ENCODE assay signal across 22 cellular contexts in the genomic region with DNA sequence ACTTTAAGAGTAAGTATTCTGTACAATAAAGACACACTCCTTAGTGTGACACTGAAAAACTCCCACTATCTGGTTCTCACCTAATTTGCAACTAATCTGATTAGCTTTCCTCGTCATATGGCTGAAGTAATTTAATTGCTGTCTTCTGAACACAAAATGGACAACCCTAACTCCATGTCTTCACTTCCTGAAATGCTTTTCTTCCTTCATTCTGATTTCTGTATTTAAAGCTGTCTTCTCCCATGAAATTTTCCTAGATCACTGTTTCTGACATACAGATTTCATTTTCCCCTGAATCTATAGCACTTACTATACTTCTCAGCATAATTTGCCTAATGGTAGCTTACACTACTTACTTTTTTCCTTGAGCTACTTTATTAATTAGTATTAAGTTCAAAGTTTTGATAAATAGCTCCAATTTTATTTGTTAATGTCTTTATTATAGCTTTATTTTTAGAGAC. TPM values are rescaled to one million over a fixed set of nuclear protein-coding genes. Genes with fewer than 3 reads are reported as not detected.
A peak's percentile ranks its signal among the peaks of the same experiment; 100 is the strongest.
DNase-seq lines count a peak whose midpoint lies in the region; ATAC-seq, FAIRE-seq and TF ChIP-seq lines count a peak whose summit lies in the region.
"Had no signal": no experiment of that assay in that cellular context is flagged by ENCODE, and none has a peak within 500 bp of the region (broad histone marks: within the 10 kb centered on the region; RNA-seq: fewer than 3 reads in every experiment).

No MANE protein-coding gene starts in this region.

- no peak for TF ChIP-seq EP300 in A549 (IDR thresholded peaks at IDR 0.05)

- no peaks in the 10 kb centered on the region for H3K9me3 ChIP-seq in A549
- no peaks in the 10 kb centered on the region for H3K9me3 ChIP-seq in T-helper 17 cell (ENCODE audit: control insufficient read depth, low read length, poor library complexity, severe bottlenecking)
- H3K9me3 ChIP-seq: heart left ventricle, testis, uterus had no signal

- CTCF ChIA-PET in A549 (lab: Yijun Ruan, JAX): interaction anchor here (0.9 to 1.0 kb wide), 2 partner anchors 10 to 38 kb away, joined by 3 read pairs; no protein-coding TSS in a partner anchor

- H3K27me3 ChIP-seq in HL-60 (ENCODE audit: insufficient read depth, poor library complexity, severe bottlenecking): no peaks in the 10 kb centered on the region
- H3K27me3 ChIP-seq: heart left ventricle, testis, uterus had no signal

- no peak for TF ChIP-seq CTCF in A549 (IDR thresholded peaks at IDR 0.05)
- TF ChIP-seq CTCF in HL-60 (IDR thresholded peaks at IDR 0.05; ENCODE audit: insufficient read depth, low read length): no peak
- TF ChIP-seq CTCF in natural killer cell (IDR thresholded peaks at IDR 0.05): no peak

- no peak overlapping the region for H3K4me3 ChIP-seq in A549
- H3K4me3 ChIP-seq in HL-60 (replicated peaks; ENCODE audit: insufficient read depth, low read length): no peak overlapping the region
- H3K4me3 ChIP-seq: heart left ventricle, testis, uterus had no signal

- no peak for DNase-seq in A549 (ENCODE audit: low read depth in 1 of 2, low spot score in 1 of 2)
- DNase-seq in HL-60 (ENCODE audit: low read depth in 1 of 2, low spot score in 1 of 2): no peak
- no peak for DNase-seq in T-helper 17 cell
- no peak for DNase-seq in natural killer cell
- no peak for DNase-seq in cerebellum (ENCODE audit: low spot score)
- no peak for DNase-seq in T-helper 9 cell
- DNase-seq: activated CD4-positive, alpha-beta T cell treated with anti-CD3 and anti-CD28 coated beads, Interleukin-2, amount 50 U/mL, for 4 hours; C1 segment of cervical spinal cord; cerebellar nuclear complex; heart left ventricle; NCI-H526; nucleus accumbens; small intestine; stimulated activated CD4-positive, alpha-beta T cell treated with anti-CD3 and anti-CD28 coated beads, Interleukin-2, amount 100 ng/mL, for 24 hours; testis; uterus had no signal

- H3K4me3 Mint-ChIP-seq in T-helper 17 cell (no peak overlapping the region), natural killer cell (no peak overlapping the region)
- H3K4me3 Mint-ChIP-seq: T-helper 2 cell treated with Interferon-gamma antibody and Interleukin-4, amounts not matched to agents 5 μg/mL and 100 μg/mL, for 36 hours; WTC11 had no signal

- 91% methylated on average over 1 of the region's 1 CpG for WGBS in A549 (ENCODE audit: missing lambda C conversion rate)

- TF ChIP-seq RAD21 in A549 (conservative IDR thresholded peaks at IDR 0.05 in 1 of 2, IDR thresholded peaks at IDR 0.05 in 1 of 2): no peak

- H3K4me1 ChIP-seq in A549: peaks cover 44% of the 10 kb centered on the region
- H3K4me1 ChIP-seq: testis, uterus had no signal

- H3K27ac ChIP-seq in A549 (peak overlapping the region; percentile 83 to 87; a peak in 5 of 6 replicates), HL-60 (replicated peaks) (peak overlapping the region; percentile 83)
- H3K27ac ChIP-seq: testis, uterus had no signal

- H3K36me3 Mint-ChIP-seq in T-helper 17 cell (ENCODE audit: low read depth): peaks cover 3% of the 10 kb centered on the region
- no peaks in the 10 kb centered on the region for H3K36me3 Mint-ChIP-seq in natural killer cell

- TF ChIP-seq POLR2A in A549 (IDR thresholded peaks at IDR 0.05; ENCODE audit: low read length): no peak

- no peaks in the 10 kb centered on the region for H3K9me3 Mint-ChIP-seq in natural killer cell
- H3K9me3 Mint-ChIP-seq: activated T-helper 2 cell treated with anti-CD3 and anti-CD28 coated beads, Interferon-gamma antibody, Interleukin-2, Interleukin-4, amounts not matched to agents 10 μg/mL and 5 μg/mL and 100 μg/mL, durations not matched to agents 14 hours and 24 hours and 36 hours; T-helper 2 cell treated with Interferon-gamma antibody and Interleukin-4, amounts not matched to agents 5 μg/mL and 100 μg/mL, for 36 hours had no signal

- peaks cover 27% of the 10 kb centered on the region for H3K4me1 Mint-ChIP-seq in T-helper 17 cell
- H3K4me1 Mint-ChIP-seq in natural killer cell: peaks cover 40 to 50% of the 10 kb centered on the region in 2 donors

- intact Hi-C loops in natural killer cell (cut with micrococcal nuclease): loop anchor here (10.0 kb wide), 1 partner anchor 117 kb away; the partner anchor contains the start of gene RAB27A

- ATAC-seq in A549: no peak
- no peak for ATAC-seq in T-helper 17 cell
- no peak for ATAC-seq in natural killer cell
- no peak for ATAC-seq in GM21381 (IDR thresholded peaks at IDR 0.05; ENCODE audit: unreplicated experiment)
- ATAC-seq in HG03039 (IDR thresholded peaks at IDR 0.05; ENCODE audit: unreplicated experiment): no peak
- ATAC-seq: heart left ventricle, SK-N-SH treated with all-trans-retinoic acid at 6 μM for 48 hours, WTC11 had no signal

- H3K4me2 ChIP-seq in A549: no peak overlapping the region

- POLR2A ChIA-PET in A549 (lab: Yijun Ruan, JAX): no interaction called here

- peak; percentile 68 for FAIRE-seq in A549 (lab: Jason Lieb, UNC)
- FAIRE-seq: small intestine had no signal

- H3K27ac Mint-ChIP-seq in T-helper 17 cell (peak overlapping the region; percentile 27), natural killer cell (peak overlapping the region; percentile 78 to 88)
- H3K27ac Mint-ChIP-seq: activated T-helper 2 cell treated with anti-CD3 and anti-CD28 coated beads, Interferon-gamma antibody, Interleukin-2, Interleukin-4, amounts not matched to agents 10 μg/mL and 5 μg/mL and 100 μg/mL, durations not matched to agents 14 hours and 24 hours and 36 hours; T-helper 2 cell treated with Interferon-gamma antibody and Interleukin-4, amounts not matched to agents 5 μg/mL and 100 μg/mL, for 36 hours; WTC11 had no signal

- H3K27me3 Mint-ChIP-seq in T-helper 17 cell (no peaks in the 10 kb centered on the region), natural killer cell (ENCODE audit: low read depth in 2 of 2) (no peaks in the 10 kb centered on the region)

TF ChIP-seq in A549, 52 proteins besides CTCF, POLR2A, EP300 and RAD21:
- TF ChIP-seq SMC3 (IDR thresholded peaks at IDR 0.05) (no peak), ATOH8 (CRISPR knock-in tag; IDR thresholded peaks at IDR 0.05; ENCODE audit: low read depth) (no peak), TP53 (CRISPR knock-in tag; IDR thresholded peaks at IDR 0.05) (no peak), RARB (CRISPR knock-in tag; IDR thresholded peaks at IDR 0.05) (no peak), ZC3H11A (IDR thresholded peaks at IDR 0.05) (no peak), HOXA7 (CRISPR knock-in tag; IDR thresholded peaks at IDR 0.05) (no peak), RFX5 (IDR thresholded peaks at IDR 0.05) (no peak)
- TF ChIP-seq, protein P1, sequence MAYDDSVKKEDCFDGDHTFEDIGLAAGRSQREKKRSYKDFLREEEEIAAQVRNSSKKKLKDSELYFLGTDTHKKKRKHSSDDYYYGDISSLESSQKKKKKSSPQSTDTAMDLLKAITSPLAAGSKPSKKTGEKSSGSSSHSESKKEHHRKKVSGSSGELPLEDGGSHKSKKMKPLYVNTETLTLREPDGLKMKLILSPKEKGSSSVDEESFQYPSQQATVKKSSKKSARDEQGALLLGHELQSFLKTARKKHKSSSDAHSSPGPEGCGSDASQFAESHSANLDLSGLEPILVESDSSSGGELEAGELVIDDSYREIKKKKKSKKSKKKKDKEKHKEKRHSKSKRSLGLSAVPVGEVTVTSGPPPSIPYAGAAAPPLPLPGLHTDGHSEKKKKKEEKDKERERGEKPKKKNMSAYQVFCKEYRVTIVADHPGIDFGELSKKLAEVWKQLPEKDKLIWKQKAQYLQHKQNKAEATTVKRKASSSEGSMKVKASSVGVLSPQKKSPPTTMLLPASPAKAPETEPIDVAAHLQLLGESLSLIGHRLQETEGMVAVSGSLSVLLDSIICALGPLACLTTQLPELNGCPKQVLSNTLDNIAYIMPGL (CRISPR knock-in tag; IDR thresholded peaks at IDR 0.05; ENCODE audit: borderline replicate concordance): no peak
- TF ChIP-seq, protein P2, sequence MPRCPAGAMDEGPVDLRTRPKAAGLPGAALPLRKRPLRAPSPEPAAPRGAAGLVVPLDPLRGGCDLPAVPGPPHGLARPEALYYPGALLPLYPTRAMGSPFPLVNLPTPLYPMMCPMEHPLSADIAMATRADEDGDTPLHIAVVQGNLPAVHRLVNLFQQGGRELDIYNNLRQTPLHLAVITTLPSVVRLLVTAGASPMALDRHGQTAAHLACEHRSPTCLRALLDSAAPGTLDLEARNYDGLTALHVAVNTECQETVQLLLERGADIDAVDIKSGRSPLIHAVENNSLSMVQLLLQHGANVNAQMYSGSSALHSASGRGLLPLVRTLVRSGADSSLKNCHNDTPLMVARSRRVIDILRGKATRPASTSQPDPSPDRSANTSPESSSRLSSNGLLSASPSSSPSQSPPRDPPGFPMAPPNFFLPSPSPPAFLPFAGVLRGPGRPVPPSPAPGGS (IDR thresholded peaks at IDR 0.05): no peak

RNA-seq across cellular contexts. Expression of gene CCPG1, which starts 6.3 kb away (rescaled TPM):
- polyA plus RNA-seq in A549 (2011; rRNA removed) (173 and 176 TPM in 2 replicates), A549 (2017; fragmentation: RNase III; extraction: RNeasy Plus Mini Kit Qiagen cat#74134 plus additional on column Dnase treatment) (35.2 to 38.0 TPM (median 36.6 TPM) in 3 replicates)
- 7.6 and 8.5 TPM in 2 replicates for polyA plus RNA-seq in A549 (2012; cell fraction: cytosol; rRNA removed)
- 4.9 and 7.9 TPM in 2 replicates for polyA plus RNA-seq in A549 (2012; cell fraction: nucleus; rRNA removed)
- polyA minus RNA-seq in A549 (2011; rRNA and poly(A)+ RNA removed): 53.6 and 69.6 TPM in 2 replicates
- total RNA-seq in T-helper 17 cell (10 to 100 TPM; 25.6 to 28.2 TPM), natural killer cell (10 to 100 TPM; 41.6 to 53.6 (median 43.8) TPM), cerebellum (33.0 TPM)

RNA-seq across cellular contexts. Expression of gene PIERCE2, which starts 6.5 kb away (rescaled TPM):
- polyA plus RNA-seq in A549 (2011; rRNA removed): 13.4 and 14.8 TPM in 2 replicates
- polyA plus RNA-seq in A549 (2012; cell fraction: cytosol; rRNA removed): 2.2 and 2.5 TPM in 2 replicates
- 0.50 and 0.98 TPM in 2 replicates for polyA plus RNA-seq in A549 (2012; cell fraction: nucleus; rRNA removed)
- 3.3 to 4.8 TPM (median 4.3 TPM) in 3 replicates for polyA plus RNA-seq in A549 (2017; fragmentation: RNase III; extraction: RNeasy Plus Mini Kit Qiagen cat#74134 plus additional on column Dnase treatment)
- polyA minus RNA-seq in A549 (2011; rRNA and poly(A)+ RNA removed): 0.41 and 1.0 TPM in 2 replicates
- total RNA-seq in T-helper 17 cell: under 1 TPM in 1 of 2 donors, not detected in 1; 0.97 TPM
- total RNA-seq in natural killer cell: under 1 TPM in 2 of 3 donors, not detected in 1; 0.47 to 0.53 TPM
- total RNA-seq in cerebellum: 2.5 TPM
- total RNA-seq: activated T-helper 2 cell treated with anti-CD3 and anti-CD28 coated beads, Interferon-gamma antibody, Interleukin-2, Interleukin-4, amounts not matched to agents 10 μg/mL and 5 μg/mL and 100 μg/mL, durations not matched to agents 14 hours and 24 hours and 36 hours had no signal
